In genomic region chr12:26164118-26164517, GRCh38 we compare ENCODE assay signal across 19 cellular contexts. TPM values are rescaled to one million over a fixed set of nuclear protein-coding genes. Genes with fewer than 3 reads are reported as not detected.
DNase-seq lines count a peak whose midpoint lies in the region; ATAC-seq, FAIRE-seq and TF ChIP-seq lines count a peak whose summit lies in the region.
"Had no signal": no experiment of that assay in that cellular context is flagged by ENCODE, and none has a peak within 500 bp of the region (broad histone marks: within the 10 kb centered on the region; RNA-seq: fewer than 3 reads in every experiment).

No MANE protein-coding gene starts in this region.

- H3K14ac ChIP-seq in trophoblast cell (ENCODE audit: low read length), result no peak overlapping the region

- intact Hi-C loops in spleen (cut with DNase I; ENCODE audit: low total_unique reads), result no loop called here

- H2BK5ac ChIP-seq in trophoblast cell (ENCODE audit: low read depth, low read length, poor library complexity), result no peak overlapping the region

- H3K79me2 ChIP-seq in trophoblast cell (ENCODE audit: control insufficient read depth, insufficient read depth, low read length, poor library complexity), result no peaks in the 10 kb centered on the region

- H3K18ac ChIP-seq in trophoblast cell (ENCODE audit: low read length), result no peak overlapping the region

- H3K4me3 ChIP-seq in trophoblast cell (ENCODE audit: low read depth, low read length) (no peak overlapping the region), spleen (no peak overlapping the region)
- H3K4me3 ChIP-seq: A549, BLaER1 had no signal

- H3K4me2 ChIP-seq in trophoblast cell (ENCODE audit: low read length), result no peak overlapping the region
- H3K4me2 ChIP-seq: A549, BLaER1 had no signal

- H2BK120ac ChIP-seq in trophoblast cell (ENCODE audit: insufficient read depth, low read length, poor library complexity), result no peak overlapping the region

- H3K27me3 ChIP-seq in foreskin keratinocyte (no peaks in the 10 kb centered on the region), trophoblast cell (ENCODE audit: insufficient read depth, low read length) (no peaks in the 10 kb centered on the region), spleen (replicated peaks in 1 of 7) (no peaks in the 10 kb centered on the region)
- H3K27me3 ChIP-seq: BLaER1 had no signal

- no peaks in the 10 kb centered on the region for H3K9me3 ChIP-seq in trophoblast cell (ENCODE audit: insufficient read depth, low read depth, low read length)
- H3K9me3 ChIP-seq in spleen, result no peaks in the 10 kb centered on the region
- H3K9me3 ChIP-seq: A549, BLaER1 had no signal

- H4K91ac ChIP-seq in trophoblast cell (ENCODE audit: low read depth, low read length), result no peak overlapping the region

- H4K12ac ChIP-seq in trophoblast cell (ENCODE audit: low read depth, low read length), result no peak overlapping the region

- H3K4me1 ChIP-seq in foreskin keratinocyte (peaks cover 4% of the 10 kb centered on the region), trophoblast cell (ENCODE audit: control insufficient read depth in 1 of 2, insufficient read depth in 2 of 2, low read length in 2 of 2) (no peaks in the 10 kb centered on the region), spleen (peaks cover 0 to 3% (median 0%) of the 10 kb centered on the region in 6 donors)
- H3K4me1 ChIP-seq: A549, BLaER1 had no signal

- H3K36me3 ChIP-seq in trophoblast cell (ENCODE audit: control insufficient read depth in 1 of 2, insufficient read depth in 2 of 2, low read length in 2 of 2) (no peaks in the 10 kb centered on the region), spleen (no peaks in the 10 kb centered on the region)
- H3K36me3 ChIP-seq: BLaER1 had no signal

- peak; percentile 26 for FAIRE-seq in GM12891 (lab: Jason Lieb, UNC)
- peak; percentile 52 for FAIRE-seq in HTR-8/SVneo (lab: Jason Lieb, UNC)
- FAIRE-seq: A549 had no signal

- H3K79me1 ChIP-seq in trophoblast cell (ENCODE audit: low read length), result no peaks in the 10 kb centered on the region

- no peak overlapping the region for H3K23ac ChIP-seq in trophoblast cell (ENCODE audit: low read length)

- in situ Hi-C loops in ACHN (cut with HindIII; ENCODE audit: low pct_ligation_motif_present, low pct_unique_long_range_greater_than_20kb, low sequenced_read_pairs), result no loop called here

- no peak overlapping the region for H3K9ac ChIP-seq in trophoblast cell (ENCODE audit: low read length)
- H3K9ac ChIP-seq: BLaER1 had no signal

- H2AFZ ChIP-seq in trophoblast cell (ENCODE audit: insufficient read depth, low read length, poor library complexity), result no peak overlapping the region

- TF ChIP-seq CTCF in foreskin keratinocyte (conservative IDR thresholded peaks at IDR 0.05) (no peak), spleen (IDR thresholded peaks at IDR 0.05 in 8 of 11, conservative IDR thresholded peaks at IDR 0.05 in 3 of 11) (no peak), GM10266 (IDR thresholded peaks at IDR 0.05; ENCODE audit: control insufficient read depth, insufficient read depth, low read depth, missing control alignments) (no peak)

- H2AK5ac ChIP-seq in trophoblast cell (ENCODE audit: low read length), result no peak overlapping the region

- no CpG with 5 or more reads among the region's 3 CpGs for WGBS in trophoblast cell (ENCODE audit: extremely low coverage, insufficient coverage, insufficient read length)
- 58 to 91% (median 75%) methylated on average over 3 of the region's 3 CpGs for WGBS in spleen, 5 donors

- H3K27ac ChIP-seq in foreskin keratinocyte (no peak overlapping the region), trophoblast cell (ENCODE audit: low read depth, low read length) (no peak overlapping the region), spleen (no peak overlapping the region)
- H3K27ac ChIP-seq: 22Rv1, A549, BLaER1 had no signal

- no peak overlapping the region for H2BK12ac ChIP-seq in trophoblast cell (ENCODE audit: low read length)

- TF ChIP-seq POLR2A in GM12891 (IDR thresholded peaks at IDR 0.05; ENCODE audit: low read depth, low read length) (no peak), spleen (IDR thresholded peaks at IDR 0.05) (no peak)

- ATAC-seq in foreskin keratinocyte (peak; percentile 79), GM21381 (IDR thresholded peaks at IDR 0.05; ENCODE audit: unreplicated experiment) (no peak)
- ATAC-seq: A549, HCT116 had no signal

- DNase-seq in GM12891 (ENCODE audit: insufficient read length, low spot score) (no peak), HTR-8/SVneo (ENCODE audit: insufficient read length, low spot score) (no peak), foreskin keratinocyte (peak in 1 of 2 donors; percentile 78), trophoblast cell (peak; percentile 81 to 98), spleen (no peak), ACHN (no peak), GM10266 (ENCODE audit: extremely low spot score) (no peak)
- DNase-seq: CD4-positive, alpha-beta memory T cell; DMS153; DMS79; GDM1; GOT3; H7 had no signal

- H4K8ac ChIP-seq in trophoblast cell (ENCODE audit: low read depth, low read length), result no peak overlapping the region

- no peak overlapping the region for H3K4ac ChIP-seq in trophoblast cell (ENCODE audit: low read depth, low read length)

TF ChIP-seq in GM12891, 5 proteins besides CTCF, POLR2A, EP300 and RAD21:
- TF ChIP-seq TAF1 (IDR thresholded peaks at IDR 0.05; ENCODE audit: low read depth, low read length) (no peak), POU2F2 (IDR thresholded peaks at IDR 0.05; ENCODE audit: low read depth, low read length) (no peak), SPI1 (IDR thresholded peaks at IDR 0.05; ENCODE audit: low read depth, low read length) (no peak), PAX5 (IDR thresholded peaks at IDR 0.05; ENCODE audit: insufficient read depth, low read length, severe bottlenecking) (no peak), POLR2AphosphoS5 (IDR thresholded peaks at IDR 0.05; ENCODE audit: low read depth, low read length) (no peak)

RNA-seq across cellular contexts. Expression of gene SSPN, which starts 31.3 kb away (rescaled TPM):
- polyA plus RNA-seq in GM12891 (2012; ENCODE audit: low read depth, missing spikeins), result 0.39 TPM
- total RNA-seq in foreskin keratinocyte (0.49 and 0.51 TPM in 2 replicates), spleen (10 to 100 TPM in 5 of 7 donors, 1 to 10 TPM in 2; 6.4 to 46.6 (median 11.8) TPM)
- polyA plus RNA-seq in foreskin keratinocyte (0.21 and 0.24 TPM in 2 replicates), spleen (1 to 10 TPM; 2.7 to 7.0 (median 3.1) TPM)
- 0.74 and 0.90 TPM in 2 replicates for polyA plus RNA-seq in trophoblast cell (2013)
- total RNA-seq: CD4-positive, alpha-beta memory T cell had no signal

RNA-seq across cellular contexts. Expression of gene BHLHE41, which starts 39.3 kb away (rescaled TPM):
- polyA plus RNA-seq in GM12891 (2012; ENCODE audit: low read depth, missing spikeins), result 0.35 TPM
- 0.03 and 0.14 TPM in 2 replicates for total RNA-seq in foreskin keratinocyte
- polyA plus RNA-seq in foreskin keratinocyte, result 0.07 and 0.11 TPM in 2 replicates
- 2.4 and 2.5 TPM in 2 replicates for polyA plus RNA-seq in trophoblast cell (2013)
- total RNA-seq in spleen, result 10 to 100 TPM in 6 of 7 donors, 1 to 10 TPM in 1; 7.2 to 46.9 (median 27.0) TPM
- polyA plus RNA-seq in spleen, result 10 to 100 TPM in 2 of 3 donors, 1 to 10 TPM in 1; 8.7 to 22.9 (median 19.5) TPM
- polyA plus RNA-seq: CD14-positive monocyte; CD4-positive, alpha-beta memory T cell had no signal

Comparison
In these comparisons a context has a peak if more than half of its experiments do, and no peak if none do; other contexts are left out.
1. DNase-seq: peak in trophoblast cell (2 of 2); none in GM12891 (single experiment), HTR-8/SVneo (single experiment), spleen (single experiment), ACHN (single experiment) and GM10266 (single experiment).